Comparison of ENCODE assay signal across 40 cellular contexts in the genomic region with DNA sequence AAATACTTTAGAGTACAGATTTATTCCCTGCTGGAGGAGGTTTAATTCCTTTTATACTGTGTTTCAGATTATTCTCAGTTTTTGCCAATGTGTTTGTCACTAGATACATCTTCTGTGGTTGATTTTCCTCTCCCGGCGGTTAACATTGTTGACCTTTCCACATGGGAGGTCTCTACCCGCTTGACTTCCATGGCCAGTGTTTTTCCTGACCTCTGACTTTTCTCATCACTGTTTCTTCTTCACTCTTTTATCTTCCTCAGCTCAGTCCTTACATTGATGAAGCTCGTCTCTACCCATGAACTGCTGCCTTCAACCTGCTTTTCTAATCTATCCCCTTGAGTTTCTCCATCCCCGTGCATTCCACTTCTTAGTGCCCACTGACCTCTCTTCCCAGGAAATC.
"Had no signal": no experiment of that assay in that cellular context is flagged by ENCODE, and none has a peak within 500 bp of the region (broad histone marks: within the 10 kb centered on the region; RNA-seq: fewer than 3 reads in every experiment).

No MANE protein-coding gene starts in this region.

- H3K36me3 Mint-ChIP-seq: activated naive CD4-positive, alpha-beta T cell treated with anti-CD3 and anti-CD28 coated beads, Interleukin-2, amount 10 ng/mL, durations not matched to agents 7 days and 5 days; activated naive CD4-positive, alpha-beta T cell treated with anti-CD3 and anti-CD28 coated beads, Interleukin-2, amount 50 U/mL, for 24 hours; activated naive CD8-positive, alpha-beta T cell; activated naive CD8-positive, alpha-beta T cell treated with anti-CD3 and anti-CD28 coated beads for 36 hours; activated naive CD8-positive, alpha-beta T cell treated with anti-CD3 and anti-CD28 coated beads, Interleukin-2, amount 10 ng/mL, durations not matched to agents 7 days and 5 days; brain had no signal

- H3K4me3 Mint-ChIP-seq: activated naive CD4-positive, alpha-beta T cell treated with anti-CD3 and anti-CD28 coated beads for 36 hours; activated naive CD4-positive, alpha-beta T cell treated with anti-CD3 and anti-CD28 coated beads, Interleukin-2, amount 10 ng/mL, durations not matched to agents 7 days and 5 days; activated naive CD4-positive, alpha-beta T cell treated with anti-CD3 and anti-CD28 coated beads, Interleukin-2, amount 50 U/mL, for 24 hours; activated naive CD8-positive, alpha-beta T cell; activated naive CD8-positive, alpha-beta T cell treated with anti-CD3 and anti-CD28 coated beads for 36 hours; activated naive CD8-positive, alpha-beta T cell treated with anti-CD3 and anti-CD28 coated beads, Interleukin-2, amount 10 ng/mL, durations not matched to agents 7 days and 5 days; activated naive CD8-positive, alpha-beta T cell treated with anti-CD3 and anti-CD28 coated beads, Interleukin-2, amount 50 U/mL, for 24 hours; activated T-cell treated with anti-CD3 and anti-CD28 coated beads, Interleukin-2, amount 50 U/mL, for 24 hours; activated T-cell treated with anti-CD3 and anti-CD28 coated beads, Interleukin-2, amount 50 U/mL, for 4 hours; activated T-cell treated with anti-CD3 and anti-CD28 coated beads, Interleukin-2, amount 50 U/mL, for 72 hours; activated T-helper 1 cell treated with anti-CD3 and anti-CD28 coated beads, Interleukin-12 subunit alpha, Interleukin-12 subunit beta, Interleukin-2, Interleukin-4 antibody, amounts not matched to agents 30 ng/mL and 10 ng/mL and 1 ng/mL, durations not matched to agents 14 hours and 24 hours and 36 hours; activated T-helper 17 cell treated with anti-CD3 and anti-CD28 coated beads, Interleukin-2, amount 50 U/mL, for 72 hours; brain; central memory CD8-positive, alpha-beta T cell had no signal

- H3K27ac Mint-ChIP-seq: activated naive CD4-positive, alpha-beta T cell treated with anti-CD3 and anti-CD28 coated beads for 36 hours; activated naive CD4-positive, alpha-beta T cell treated with anti-CD3 and anti-CD28 coated beads, Interleukin-2, amount 10 ng/mL, durations not matched to agents 7 days and 5 days; activated naive CD4-positive, alpha-beta T cell treated with anti-CD3 and anti-CD28 coated beads, Interleukin-2, amount 50 U/mL, for 24 hours; activated naive CD4-positive, alpha-beta T cell treated with anti-CD3 and anti-CD28 coated beads, Interleukin-2, amount 50 U/mL, for 72 hours; activated naive CD8-positive, alpha-beta T cell; activated naive CD8-positive, alpha-beta T cell treated with anti-CD3 and anti-CD28 coated beads for 36 hours; activated naive CD8-positive, alpha-beta T cell treated with anti-CD3 and anti-CD28 coated beads, Interleukin-2, amount 10 ng/mL, durations not matched to agents 7 days and 5 days; activated naive CD8-positive, alpha-beta T cell treated with anti-CD3 and anti-CD28 coated beads, Interleukin-2, amount 50 U/mL, for 24 hours; activated T-cell treated with anti-CD3 and anti-CD28 coated beads, Interleukin-2, amount 50 U/mL, for 24 hours; activated T-cell treated with anti-CD3 and anti-CD28 coated beads, Interleukin-2, amount 50 U/mL, for 72 hours; activated T-helper 1 cell treated with anti-CD3 and anti-CD28 coated beads, Interleukin-12 subunit alpha, Interleukin-12 subunit beta, Interleukin-2, Interleukin-4 antibody, amounts not matched to agents 30 ng/mL and 10 ng/mL and 1 ng/mL, durations not matched to agents 14 hours and 24 hours and 36 hours; activated T-helper 17 cell treated with anti-CD3 and anti-CD28 coated beads, Interleukin-2, amount 50 U/mL, for 72 hours; activated T-helper 2 cell treated with anti-CD3 and anti-CD28 coated beads, Interferon-gamma antibody, Interleukin-2, Interleukin-4, amounts not matched to agents 10 μg/mL and 5 μg/mL and 100 μg/mL, durations not matched to agents 14 hours and 24 hours and 36 hours; brain had no signal

- FAIRE-seq: astrocyte, bronchial epithelial cell had no signal

- H3K27ac ChIP-seq: adrenal gland, ascending aorta, body of pancreas, brain microvascular endothelial cell, breast epithelium, cardiac muscle cell had no signal

- DNase-seq: activated effector memory CD4-positive, alpha-beta T cell treated with anti-CD3 and anti-CD28 coated beads, Interleukin-2, amount 50 U/mL, for 16 hours; activated effector memory CD4-positive, alpha-beta T cell treated with Interleukin-2 at 50 U/mL for 16 hours; activated gamma-delta T cell; activated gamma-delta T cell treated with Interleukin-2 at 50 U/mL for 16 hours; activated naive CD4-positive, alpha-beta T cell; activated naive CD4-positive, alpha-beta T cell treated with anti-CD3 and anti-CD28 coated beads for 36 hours; activated naive CD4-positive, alpha-beta T cell treated with anti-CD3 and anti-CD28 coated beads, Interleukin-2, amount 10 ng/mL, durations not matched to agents 7 days and 5 days; activated naive CD4-positive, alpha-beta T cell treated with anti-CD3 and anti-CD28 coated beads, Interleukin-2, amount 50 U/mL, for 16 hours; activated naive CD4-positive, alpha-beta T cell treated with Interleukin-2 at 50 U/mL for 16 hours; activated naive CD8-positive, alpha-beta T cell treated with anti-CD3 and anti-CD28 coated beads for 36 hours; activated naive CD8-positive, alpha-beta T cell treated with anti-CD3 and anti-CD28 coated beads, Interleukin-2, amount 10 ng/mL, durations not matched to agents 7 days and 5 days; activated naive CD8-positive, alpha-beta T cell treated with anti-CD3 and anti-CD28 coated beads, Interleukin-2, amount 50 U/mL, for 24 hours; activated T-cell treated with anti-CD3 and anti-CD28 coated beads, Interleukin-2, amount 50 U/mL, for 1 hour; activated T-cell treated with anti-CD3 and anti-CD28 coated beads, Interleukin-2, amount 50 U/mL, for 24 hours; activated T-cell treated with anti-CD3 and anti-CD28 coated beads, Interleukin-2, amount 50 U/mL, for 4 hours; activated T-cell treated with anti-CD3 and anti-CD28 coated beads, Interleukin-2, amount 50 U/mL, for 48 hours; activated T-cell treated with anti-CD3 and anti-CD28 coated beads, Interleukin-2, amount 50 U/mL, for 72 hours; adrenal gland; amniotic stem cell; amygdala; anterior cingulate cortex; aorta; body of pancreas; brain microvascular endothelial cell; caudate nucleus; central memory CD4-positive, alpha-beta T cell; cerebellar nuclear complex had no signal

- H3K36me3 ChIP-seq: adrenal gland, ascending aorta, brain microvascular endothelial cell, breast epithelium, cardiac muscle cell had no signal

- H3K27me3 Mint-ChIP-seq: activated naive CD4-positive, alpha-beta T cell treated with anti-CD3 and anti-CD28 coated beads, Interleukin-2, amount 10 ng/mL, durations not matched to agents 7 days and 5 days; activated naive CD8-positive, alpha-beta T cell treated with anti-CD3 and anti-CD28 coated beads, Interleukin-2, amount 10 ng/mL, durations not matched to agents 7 days and 5 days; central memory CD8-positive, alpha-beta T cell had no signal

- H3K9me3 Mint-ChIP-seq: activated naive CD4-positive, alpha-beta T cell treated with anti-CD3 and anti-CD28 coated beads for 36 hours; activated naive CD4-positive, alpha-beta T cell treated with anti-CD3 and anti-CD28 coated beads, Interleukin-2, amount 10 ng/mL, durations not matched to agents 7 days and 5 days; activated naive CD8-positive, alpha-beta T cell treated with anti-CD3 and anti-CD28 coated beads for 36 hours; activated naive CD8-positive, alpha-beta T cell treated with anti-CD3 and anti-CD28 coated beads, Interleukin-2, amount 10 ng/mL, durations not matched to agents 7 days and 5 days; activated naive CD8-positive, alpha-beta T cell treated with anti-CD3 and anti-CD28 coated beads, Interleukin-2, amount 50 U/mL, for 24 hours; activated T-cell treated with anti-CD3 and anti-CD28 coated beads, Interleukin-2, amount 50 U/mL, for 24 hours; activated T-cell treated with anti-CD3 and anti-CD28 coated beads, Interleukin-2, amount 50 U/mL, for 4 hours; activated T-helper 1 cell treated with anti-CD3 and anti-CD28 coated beads, Interleukin-12 subunit alpha, Interleukin-12 subunit beta, Interleukin-2, Interleukin-4 antibody, amounts not matched to agents 30 ng/mL and 10 ng/mL and 1 ng/mL, durations not matched to agents 14 hours and 24 hours and 36 hours; activated T-helper 17 cell treated with anti-CD3 and anti-CD28 coated beads, Interleukin-2, amount 50 U/mL, for 72 hours; activated T-helper 2 cell treated with anti-CD3 and anti-CD28 coated beads, Interferon-gamma antibody, Interleukin-2, Interleukin-4, amounts not matched to agents 10 μg/mL and 5 μg/mL and 100 μg/mL, durations not matched to agents 14 hours and 24 hours and 36 hours; brain; central memory CD8-positive, alpha-beta T cell had no signal

- H3K4me3 ChIP-seq: adrenal gland, ascending aorta, body of pancreas, breast epithelium, cardiac muscle cell had no signal

- ATAC-seq: activated naive CD4-positive, alpha-beta T cell treated with anti-CD3 and anti-CD28 coated beads, Interleukin-2, amount 50 U/mL, for 72 hours; activated naive CD8-positive, alpha-beta T cell treated with anti-CD3 and anti-CD28 coated beads, Interleukin-2, amount 50 U/mL, for 24 hours; activated T-cell treated with anti-CD3 and anti-CD28 coated beads, Interleukin-2, amount 50 U/mL, for 4 hours; activated T-cell treated with anti-CD3 and anti-CD28 coated beads, Interleukin-2, amount 50 U/mL, for 72 hours; activated T-helper 17 cell treated with anti-CD3 and anti-CD28 coated beads, Interleukin-2, amount 50 U/mL, for 72 hours; body of pancreas had no signal

- H3K9me3 ChIP-seq: adrenal gland, ascending aorta, body of pancreas, breast epithelium had no signal

- H3K4me1 ChIP-seq: adrenal gland, ascending aorta, breast epithelium had no signal

- H3K27me3 ChIP-seq: adrenal gland, ascending aorta, body of pancreas, brain microvascular endothelial cell, breast epithelium, cardiac muscle cell had no signal

- H3K4me1 Mint-ChIP-seq: activated naive CD4-positive, alpha-beta T cell treated with anti-CD3 and anti-CD28 coated beads, Interleukin-2, amount 10 ng/mL, durations not matched to agents 7 days and 5 days; activated naive CD4-positive, alpha-beta T cell treated with anti-CD3 and anti-CD28 coated beads, Interleukin-2, amount 50 U/mL, for 24 hours; activated naive CD8-positive, alpha-beta T cell treated with anti-CD3 and anti-CD28 coated beads for 36 hours; activated naive CD8-positive, alpha-beta T cell treated with anti-CD3 and anti-CD28 coated beads, Interleukin-2, amount 10 ng/mL, durations not matched to agents 7 days and 5 days; activated naive CD8-positive, alpha-beta T cell treated with anti-CD3 and anti-CD28 coated beads, Interleukin-2, amount 50 U/mL, for 24 hours; activated T-helper 17 cell treated with anti-CD3 and anti-CD28 coated beads, Interleukin-2, amount 50 U/mL, for 72 hours; brain; central memory CD8-positive, alpha-beta T cell had no signal
